8 cellular contexts compared by ENCODE assay signal in the genomic region with DNA sequence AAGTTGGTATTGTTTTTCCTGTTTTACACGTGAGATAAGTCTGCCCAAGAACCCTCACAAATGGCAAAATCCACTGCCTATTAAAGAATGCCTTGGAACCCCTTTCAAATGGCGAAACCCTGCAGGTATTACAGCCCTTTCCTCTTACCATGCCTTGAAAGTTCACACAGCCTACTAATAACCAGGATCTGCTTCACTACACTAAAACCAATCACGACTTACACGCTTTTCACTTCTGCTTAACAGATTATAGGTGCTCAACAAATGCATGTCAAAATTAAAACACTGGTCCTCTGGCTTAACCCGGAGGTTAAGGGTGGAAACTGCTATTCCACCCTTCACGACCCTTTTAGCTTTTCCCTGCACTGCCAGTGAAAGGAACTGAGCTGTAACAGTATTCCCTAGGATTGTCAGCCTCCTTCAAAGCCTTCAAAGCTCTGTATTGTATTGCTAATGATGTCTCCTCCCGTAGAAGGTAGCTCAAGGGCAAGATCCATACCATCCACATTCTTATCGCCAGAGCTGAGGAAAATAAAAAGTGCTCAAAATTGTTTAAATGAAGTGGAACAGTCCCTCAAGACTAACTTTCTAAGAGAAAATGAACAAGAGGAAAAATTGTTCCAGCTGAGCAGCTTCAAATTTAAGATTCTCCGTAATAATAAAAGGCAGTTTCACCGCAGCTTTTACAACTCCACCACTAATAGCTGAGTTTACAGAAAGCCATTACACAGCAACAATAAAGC. TPM values are rescaled to one million over a fixed set of nuclear protein-coding genes. Genes with fewer than 3 reads are reported as not detected.
DNase-seq lines count a peak whose midpoint lies in the region; ATAC-seq and TF ChIP-seq lines count a peak whose summit lies in the region.

No MANE protein-coding gene starts in this region.

- H3K27ac ChIP-seq in esophagus (ENCODE audit: low read depth in 2 of 2, low read length in 1 of 2), result peak overlapping the region; percentile 33 to 77

- peaks cover 20% of the 10 kb centered on the region for H3K4me1 Mint-ChIP-seq in neural crest cell

- H3K27me3 ChIP-seq in esophagus (ENCODE audit: control insufficient read depth in 1 of 2, insufficient read depth in 2 of 2, low read length in 2 of 2), result no peaks in the 10 kb centered on the region

- H3K4me1 ChIP-seq in esophagus (ENCODE audit: control insufficient read depth in 2 of 2, insufficient read depth in 2 of 2, low read length in 1 of 2), result peaks cover 0 to 1% of the 10 kb centered on the region in 2 donors

- peak overlapping the region; percentile 98 for H3K4me3 Mint-ChIP-seq in neural crest cell

- no peaks in the 10 kb centered on the region for H3K27me3 Mint-ChIP-seq in neural crest cell (ENCODE audit: low read depth)

- H3K9me3 Mint-ChIP-seq in neural crest cell, result peaks cover 5% of the 10 kb centered on the region

- WGBS in esophagus, 2 donors, result 17 to 21% methylated on average over 10 of the region's 10 CpGs

- no peak for TF ChIP-seq CTCF in neural crest cell (conservative IDR thresholded peaks at IDR 0.05)

- peak; percentile 2 for DNase-seq in SIG-M5 treated with dmso at 0.1 percent for 504 hours (lab: John Stamatoyannopoulos, UW; ENCODE audit: unreplicated experiment)
- no peak for DNase-seq in SIG-M5 (lab: John Stamatoyannopoulos, UW)
- peak; percentile 44 for DNase-seq in RKO (ENCODE audit: low spot score)
- no peak for DNase-seq in neural crest cell (ENCODE audit: low read depth, low spot score)
- no peak for DNase-seq in SHP77 treated with DMSO at 0.1 percent for 48 hours (lab: John Stamatoyannopoulos, UW)
- DNase-seq in GM03348 (ENCODE audit: low spot score), result no peak

- no peaks in the 10 kb centered on the region for H3K36me3 ChIP-seq in esophagus (ENCODE audit: control insufficient read depth in 2 of 2, insufficient read depth in 2 of 2, low read length in 1 of 2)

- H3K27ac Mint-ChIP-seq in neural crest cell (ENCODE audit: unreplicated experiment), result peak overlapping the region; percentile 96

- H3K36me3 Mint-ChIP-seq in neural crest cell (ENCODE audit: low read depth), result no peaks in the 10 kb centered on the region

- ATAC-seq in HG02938 (IDR thresholded peaks at IDR 0.05; ENCODE audit: unreplicated experiment), result no peak

- H3K4me3 ChIP-seq in esophagus (ENCODE audit: low read depth in 1 of 2, low read length in 2 of 2), result peak overlapping the region; percentile 87 to 96

- H3K9me3 ChIP-seq in esophagus (ENCODE audit: control insufficient read depth in 2 of 2, insufficient read depth in 1 of 2, low read depth in 1 of 2, low read length in 1 of 2), result no peaks in the 10 kb centered on the region

RNA-seq across cellular contexts. Expression of gene AUH, which starts 1.0 kb away (rescaled TPM):
- polyA plus RNA-seq in esophagus, result 10 to 100 TPM in 1 of 2 donors, 1 to 10 TPM in 1; 7.2 to 11.5 TPM
- 10.8 and 10.9 TPM in 2 replicates for total RNA-seq in neural crest cell

Comparison
In these comparisons a context has a peak if more than half of its experiments do, and no peak if none do; other contexts are left out.
1. DNase-seq: peak in SIG-M5 treated with dmso at 0.1 percent for 504 hours (single experiment) and RKO (single experiment); none in SIG-M5 (single experiment), neural crest cell (single experiment), SHP77 treated with DMSO at 0.1 percent for 48 hours (single experiment) and GM03348 (single experiment).